In genomic region chr1:6496890-6497214, GRCh38 we compare ENCODE assay signal across 10 cellular contexts. TPM values are rescaled to one million over a fixed set of nuclear protein-coding genes. Genes with fewer than 3 reads are reported as not detected.
DNase-seq lines count a peak whose midpoint lies in the region; ATAC-seq and TF ChIP-seq lines count a peak whose summit lies in the region.
"Had no signal": no experiment of that assay in that cellular context is flagged by ENCODE, and none has a peak within 500 bp of the region (broad histone marks: within the 10 kb centered on the region; RNA-seq: fewer than 3 reads in every experiment).

No MANE protein-coding gene starts in this region.

- peak overlapping the region; percentile 55 to 98 (median 96) for H3K4me2 ChIP-seq in BLaER1 treated with 17β-estradiol and CSF1 and Interleukin-3, amounts not matched to agents 10 nM and 100 nM
- peak overlapping the region; percentile 74 for H3K4me2 ChIP-seq in PC-9

- H3K79me2 ChIP-seq in PC-9 (ENCODE audit: low read depth): no peaks in the 10 kb centered on the region

- H3K4me1 ChIP-seq in BLaER1 treated with 17β-estradiol and CSF1 and Interleukin-3, amounts not matched to agents 10 nM and 100 nM: peaks cover 43 to 82% (median 70%) of the 10 kb centered on the region in 10 experiments
- H3K4me1 ChIP-seq in PC-9 (replicated peaks; ENCODE audit: insufficient read depth) (peaks cover 13% of the 10 kb centered on the region), neuron (ENCODE audit: insufficient read depth, low read length) (peaks cover 30% of the 10 kb centered on the region)

- H3K27me3 ChIP-seq in BLaER1 treated with 17β-estradiol and CSF1 and Interleukin-3, amounts not matched to agents 10 nM and 100 nM: peaks cover 0 to 64% (median 10%) of the 10 kb centered on the region in 11 experiments; a peak in 17 of 22 replicates
- H3K27me3 ChIP-seq in PC-9 (ENCODE audit: insufficient read depth, low read depth): no peaks in the 10 kb centered on the region
- no peaks in the 10 kb centered on the region for H3K27me3 ChIP-seq in neuron (ENCODE audit: insufficient read depth, low read length)

- no TSS peak for BruUV-seq in PC-9 (replicated peaks; lab: Mats Ljungman, UMichigan)

- H2AFZ ChIP-seq in PC-9 (no peak overlapping the region), neuron (ENCODE audit: low read depth, low read length) (peak overlapping the region; percentile 82)

- H3K27ac ChIP-seq in BLaER1 treated with 17β-estradiol and CSF1 and Interleukin-3, amounts not matched to agents 10 nM and 100 nM: no peak overlapping the region
- no peak overlapping the region for H3K27ac ChIP-seq in PC-9

- H3K9me2 ChIP-seq in PC-9 (ENCODE audit: insufficient read depth): no peaks in the 10 kb centered on the region

- peak overlapping the region; percentile 12 to 72 (median 50); a peak in 15 of 20 replicates for H3K4me3 ChIP-seq in BLaER1 treated with 17β-estradiol and CSF1 and Interleukin-3, amounts not matched to agents 10 nM and 100 nM
- peak overlapping the region; percentile 44; the same call in 1 of the 2 replicates for H3K4me3 ChIP-seq in PC-9
- peak overlapping the region; percentile 68 for H3K4me3 ChIP-seq in epithelial cell of esophagus (ENCODE audit: low read length)
- peak overlapping the region; percentile 63 for H3K4me3 ChIP-seq in neuron (ENCODE audit: low read length)

- intact Hi-C loops in PC-9 (cut with micrococcal nuclease; ENCODE audit: unreplicated experiment): no loop called here

- H3K9me3 ChIP-seq in BLaER1 treated with 17β-estradiol and CSF1 and Interleukin-3, amounts not matched to agents 10 nM and 100 nM (replicated peaks in 1 of 11): no peaks in the 10 kb centered on the region
- H3K9me3 ChIP-seq in PC-9 (ENCODE audit: insufficient read depth, low read depth): no peaks in the 10 kb centered on the region
- H3K9me3 ChIP-seq in neuron (ENCODE audit: low read length): no peaks in the 10 kb centered on the region

- TF ChIP-seq CTCF in PC-9 (conservative IDR thresholded peaks at IDR 0.05) (no peak), epithelial cell of esophagus (IDR thresholded peaks at IDR 0.05; ENCODE audit: insufficient read depth, low read depth, low read length, missing control alignments) (no peak)

- no peaks in the 10 kb centered on the region for H3K36me3 ChIP-seq in BLaER1 treated with 17β-estradiol and CSF1 and Interleukin-3, amounts not matched to agents 10 nM and 100 nM
- H3K36me3 ChIP-seq in PC-9 (ENCODE audit: low read depth) (no peaks in the 10 kb centered on the region), neuron (ENCODE audit: insufficient read depth, low read length) (no peaks in the 10 kb centered on the region)

- peaks cover 8% of the 10 kb centered on the region; the same call in 1 of the 2 replicates for H3F3A ChIP-seq in PC-9 (ENCODE audit: insufficient read depth, low read depth)

- DNase-seq in PC-9 (no peak), epithelial cell of esophagus (ENCODE audit: low read depth) (no peak), NCI-H2227 treated with DMSO at 0.1 percent for 48 hours (lab: John Stamatoyannopoulos, UW) (no peak), NCI-H1105 treated with DMSO at 0.1 percent for 48 hours (lab: John Stamatoyannopoulos, UW) (no peak), NCI-H524 (lab: John Stamatoyannopoulos, UW) (no peak)

- no peak for ATAC-seq in GM21619 (IDR thresholded peaks at IDR 0.05; ENCODE audit: unreplicated experiment)

- POLR2A ChIA-PET in PC-9 (lab: Charles Lee; ENCODE audit: unreplicated experiment): no interaction called here

- CTCF ChIA-PET in PC-9 (lab: Charles Lee): no interaction called here

- H3K9ac ChIP-seq in BLaER1 treated with 17β-estradiol and CSF1 and Interleukin-3, amounts not matched to agents 10 nM and 100 nM: peak overlapping the region in 5 of 11 experiments; percentile 5 to 52 (median 24); a peak in 5 of 22 replicates

- peaks cover 0 to 67% (median 10%) of the 10 kb centered on the region in 11 experiments; a peak in 11 of 22 replicates for H4K20me1 ChIP-seq in BLaER1 treated with 17β-estradiol and CSF1 and Interleukin-3, amounts not matched to agents 10 nM and 100 nM
- no peaks in the 10 kb centered on the region for H4K20me1 ChIP-seq in PC-9 (ENCODE audit: insufficient read depth)

RNA-seq across cellular contexts. Expression of gene PLEKHG5, which starts 5.4 kb away (rescaled TPM):
- 11.3 and 12.6 TPM in 2 replicates for total RNA-seq in PC-9 (2021)

RNA-seq across cellular contexts. Expression of gene TNFRSF25, which starts 30.9 kb away (rescaled TPM):
- total RNA-seq in PC-9 (2021): 12.3 and 21.1 TPM in 2 replicates

RNA-seq across cellular contexts. Expression of gene NOL9, which starts 57.5 kb away (rescaled TPM):
- total RNA-seq in PC-9 (2021): 17.6 and 28.4 TPM in 2 replicates

RNA-seq across cellular contexts. Expression of gene TAS1R1, which starts 58.3 kb away (rescaled TPM):
- not detected in 2 replicates for total RNA-seq in PC-9 (2021)
- total RNA-seq: NCI-H460, pulmonary artery endothelial cell had no signal
